Comparison of ENCODE assay signal across 1 cellular context in the genomic region with DNA sequence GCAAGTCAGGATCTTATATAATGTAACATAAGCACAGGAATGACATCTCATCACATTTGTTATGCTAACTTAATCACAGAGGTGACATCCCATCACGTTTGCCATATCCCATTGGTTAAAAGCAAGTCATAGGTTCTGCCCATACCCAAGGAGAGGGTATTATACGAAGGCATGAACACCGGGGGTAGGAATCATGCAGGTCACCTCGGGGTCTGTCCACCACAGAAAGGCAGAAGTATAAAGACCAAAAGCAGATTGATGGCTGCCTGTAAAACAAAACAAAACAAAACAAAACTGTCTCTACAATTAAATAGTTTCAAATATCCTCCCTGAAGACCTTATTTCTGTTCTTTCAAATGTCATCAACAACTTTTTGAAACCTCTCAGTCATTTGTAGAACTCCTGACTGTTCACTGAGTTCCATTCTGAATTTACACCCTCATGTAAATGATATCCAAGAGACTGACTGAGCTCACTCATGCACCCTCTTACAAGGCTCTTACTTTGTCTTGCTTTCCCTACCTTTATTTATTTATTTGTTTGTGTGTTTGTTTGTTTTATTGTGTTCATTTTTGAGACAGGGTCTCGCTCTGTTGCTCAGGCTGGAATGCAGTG.
TF ChIP-seq lines count a peak whose summit lies in the region.

No MANE protein-coding gene starts in this region.

TF ChIP-seq in GM12878, 131 proteins besides CTCF, POLR2A, EP300 and RAD21:
- no peak for TF ChIP-seq RELA (IDR thresholded peaks at IDR 0.05; ENCODE audit: borderline replicate concordance, partially characterized antibody)
- TF ChIP-seq ZNF217 (IDR thresholded peaks at IDR 0.05): no peak
- no peak for TF ChIP-seq CREB1 (IDR thresholded peaks at IDR 0.05; ENCODE audit: low read depth)
- no peak for TF ChIP-seq NRF1 (conservative IDR thresholded peaks at IDR 0.05; ENCODE audit: low read depth, low read length)
- TF ChIP-seq, protein P1, sequence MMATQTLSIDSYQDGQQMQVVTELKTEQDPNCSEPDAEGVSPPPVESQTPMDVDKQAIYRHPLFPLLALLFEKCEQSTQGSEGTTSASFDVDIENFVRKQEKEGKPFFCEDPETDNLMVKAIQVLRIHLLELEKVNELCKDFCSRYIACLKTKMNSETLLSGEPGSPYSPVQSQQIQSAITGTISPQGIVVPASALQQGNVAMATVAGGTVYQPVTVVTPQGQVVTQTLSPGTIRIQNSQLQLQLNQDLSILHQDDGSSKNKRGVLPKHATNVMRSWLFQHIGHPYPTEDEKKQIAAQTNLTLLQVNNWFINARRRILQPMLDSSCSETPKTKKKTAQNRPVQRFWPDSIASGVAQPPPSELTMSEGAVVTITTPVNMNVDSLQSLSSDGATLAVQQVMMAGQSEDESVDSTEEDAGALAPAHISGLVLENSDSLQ (IDR thresholded peaks at IDR 0.05): 0 out of 2 replicates have a peak, but pooled peaks have one; percentile 9
- peak; percentile 46; the same call in 1 of the 2 replicates for TF ChIP-seq JUNB (IDR thresholded peaks at IDR 0.05)
- TF ChIP-seq MTA2 (IDR thresholded peaks at IDR 0.05; ENCODE audit: low read depth): peak; percentile 44; the same call in 1 of the 2 replicates
- TF ChIP-seq ATF7 (IDR thresholded peaks at IDR 0.05; ENCODE audit: low read depth): no peak
- no peak for TF ChIP-seq SPI1 (IDR thresholded peaks at IDR 0.05; ENCODE audit: borderline replicate concordance, insufficient read depth, low read depth, low read length)
- no peak for TF ChIP-seq SUPT20H (IDR thresholded peaks at IDR 0.05; ENCODE audit: borderline replicate concordance, control insufficient read depth, low read depth, low read length)
- TF ChIP-seq, protein P2, sequence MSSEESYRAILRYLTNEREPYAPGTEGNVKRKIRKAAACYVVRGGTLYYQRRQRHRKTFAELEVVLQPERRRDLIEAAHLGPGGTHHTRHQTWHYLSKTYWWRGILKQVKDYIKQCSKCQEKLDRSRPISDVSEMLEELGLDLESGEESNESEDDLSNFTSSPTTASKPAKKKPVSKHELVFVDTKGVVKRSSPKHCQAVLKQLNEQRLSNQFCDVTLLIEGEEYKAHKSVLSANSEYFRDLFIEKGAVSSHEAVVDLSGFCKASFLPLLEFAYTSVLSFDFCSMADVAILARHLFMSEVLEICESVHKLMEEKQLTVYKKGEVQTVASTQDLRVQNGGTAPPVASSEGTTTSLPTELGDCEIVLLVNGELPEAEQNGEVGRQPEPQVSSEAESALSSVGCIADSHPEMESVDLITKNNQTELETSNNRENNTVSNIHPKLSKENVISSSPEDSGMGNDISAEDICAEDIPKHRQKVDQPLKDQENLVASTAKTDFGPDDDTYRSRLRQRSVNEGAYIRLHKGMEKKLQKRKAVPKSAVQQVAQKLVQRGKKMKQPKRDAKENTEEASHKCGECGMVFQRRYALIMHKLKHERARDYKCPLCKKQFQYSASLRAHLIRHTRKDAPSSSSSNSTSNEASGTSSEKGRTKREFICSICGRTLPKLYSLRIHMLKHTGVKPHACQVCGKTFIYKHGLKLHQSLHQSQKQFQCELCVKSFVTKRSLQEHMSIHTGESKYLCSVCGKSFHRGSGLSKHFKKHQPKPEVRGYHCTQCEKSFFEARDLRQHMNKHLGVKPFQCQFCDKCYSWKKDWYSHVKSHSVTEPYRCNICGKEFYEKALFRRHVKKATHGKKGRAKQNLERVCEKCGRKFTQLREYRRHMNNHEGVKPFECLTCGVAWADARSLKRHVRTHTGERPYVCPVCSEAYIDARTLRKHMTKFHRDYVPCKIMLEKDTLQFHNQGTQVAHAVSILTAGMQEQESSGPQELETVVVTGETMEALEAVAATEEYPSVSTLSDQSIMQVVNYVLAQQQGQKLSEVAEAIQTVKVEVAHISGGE (CRISPR knock-in tag; IDR thresholded peaks at IDR 0.05): no peak
- TF ChIP-seq, protein P3, sequence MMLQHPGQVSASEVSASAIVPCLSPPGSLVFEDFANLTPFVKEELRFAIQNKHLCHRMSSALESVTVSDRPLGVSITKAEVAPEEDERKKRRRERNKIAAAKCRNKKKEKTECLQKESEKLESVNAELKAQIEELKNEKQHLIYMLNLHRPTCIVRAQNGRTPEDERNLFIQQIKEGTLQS (IDR thresholded peaks at IDR 0.05; ENCODE audit: borderline replicate concordance, extremely low read depth, low read depth, low read length): no peak
- TF ChIP-seq RUNX3 (IDR thresholded peaks at IDR 0.05; ENCODE audit: low read length): no peak
- TF ChIP-seq SP1 (IDR thresholded peaks at IDR 0.05; ENCODE audit: low read depth, low read length): no peak
- no peak for TF ChIP-seq FOS (IDR thresholded peaks at IDR 0.05; ENCODE audit: borderline replicate concordance, extremely low read depth, insufficient read length)
- TF ChIP-seq SMARCA5 (IDR thresholded peaks at IDR 0.05): no peak
